In genomic region chr1:161228032-161228431, GRCh38 we compare ENCODE assay signal across 1 cellular context.
A peak's percentile ranks its signal among the peaks of the same experiment; 100 is the strongest.
TF ChIP-seq lines count a peak whose summit lies in the region.

No MANE protein-coding gene starts in this region.

TF ChIP-seq in endothelial cell of umbilical vein, 7 proteins besides CTCF, POLR2A, EP300 and RAD21:
- TF ChIP-seq FOS (IDR thresholded peaks at IDR 0.05; ENCODE audit: borderline replicate concordance, insufficient read depth, low read length) (no peak), MYC (IDR thresholded peaks at IDR 0.05; ENCODE audit: low read depth, low read length) (no peak), POLR2AphosphoS5 (IDR thresholded peaks at IDR 0.05; ENCODE audit: insufficient read depth, low read depth, low read length) (peak; percentile 1), JUN (IDR thresholded peaks at IDR 0.05; ENCODE audit: borderline replicate concordance, insufficient read depth, insufficient read length, low read depth) (no peak), MAX (IDR thresholded peaks at IDR 0.05; ENCODE audit: insufficient read depth, insufficient read length) (no peak)
